In genomic region chr17:38285994-38286393, GRCh38 we compare ENCODE assay signal across 5 cellular contexts. TPM values are rescaled to one million over a fixed set of nuclear protein-coding genes. Genes with fewer than 3 reads are reported as not detected.
"Had no signal": no experiment of that assay in that cellular context is flagged by ENCODE, and none has a peak within 500 bp of the region (broad histone marks: within the 10 kb centered on the region; RNA-seq: fewer than 3 reads in every experiment).

No MANE protein-coding gene starts in this region.

RNA-seq across cellular contexts. Expression of gene GPR179, which starts 57.8 kb away (rescaled TPM):
- total RNA-seq: aorta, dermis microvascular lymphatic vessel endothelial cell, glomerular endothelial cell, kidney, omental fat pad had no signal
